Comparison of ENCODE assay signal across 10 cellular contexts in genomic region chr21:46096596-46096981, GRCh38. TPM values are rescaled to one million over a fixed set of nuclear protein-coding genes. Genes with fewer than 3 reads are reported as not detected.
DNase-seq lines count a peak whose midpoint lies in the region; ATAC-seq and TF ChIP-seq lines count a peak whose summit lies in the region.
"Had no signal": no experiment of that assay in that cellular context is flagged by ENCODE, and none has a peak within 500 bp of the region (broad histone marks: within the 10 kb centered on the region; RNA-seq: fewer than 3 reads in every experiment).

No MANE protein-coding gene starts in this region.

- ATAC-seq in T-helper 17 cell, result no peak
- no peak for ATAC-seq in gastroesophageal sphincter
- ATAC-seq in HG02973 (IDR thresholded peaks at IDR 0.05; ENCODE audit: unreplicated experiment), result no peak

- H3K9me3 ChIP-seq in T-helper 17 cell (ENCODE audit: control insufficient read depth, low read length, poor library complexity, severe bottlenecking) (no peaks in the 10 kb centered on the region), gastroesophageal sphincter (no peaks in the 10 kb centered on the region), skeletal muscle tissue (ENCODE audit: control insufficient read depth in 3 of 3, low read length in 3 of 3) (no peaks in the 10 kb centered on the region)

- DNase-seq in GM10248 (ENCODE audit: extremely low spot score), result peak; percentile 9
- peak in 1 of 3 donors; percentile 6 for DNase-seq in T-helper 17 cell
- DNase-seq in cerebellum (ENCODE audit: low spot score), result no peak
- DNase-seq in AG20443 (ENCODE audit: low spot score), result no peak
- DNase-seq: activated gamma-delta T cell treated with Interleukin-2 at 50 U/mL for 16 hours, kidney glomerular epithelial cell, NCI-H526 had no signal

- H3K27me3 ChIP-seq in gastroesophageal sphincter (peaks cover 5% of the 10 kb centered on the region), skeletal muscle tissue (ENCODE audit: control insufficient read depth in 3 of 3, insufficient read depth in 3 of 3, low read length in 3 of 3) (peaks cover 11 to 23% (median 20%) of the 10 kb centered on the region in 3 donors)

- H3K4me3 ChIP-seq in gastroesophageal sphincter (no peak overlapping the region), skeletal muscle tissue (ENCODE audit: low read length in 3 of 3) (peak overlapping the region in 1 of 3 donors; percentile 38)

- peaks cover 21% of the 10 kb centered on the region for H3K27me3 Mint-ChIP-seq in T-helper 17 cell

- no peak for TF ChIP-seq EP300 in gastroesophageal sphincter (IDR thresholded peaks at IDR 0.05)

- peak overlapping the region; percentile 68 for H3K27ac Mint-ChIP-seq in T-helper 17 cell

- no peaks in the 10 kb centered on the region for H3K36me3 ChIP-seq in gastroesophageal sphincter
- no peaks in the 10 kb centered on the region for H3K36me3 ChIP-seq in skeletal muscle tissue (ENCODE audit: control insufficient read depth in 3 of 3, insufficient read depth in 3 of 3, low read length in 3 of 3)

- peaks cover 3% of the 10 kb centered on the region for H3K36me3 Mint-ChIP-seq in T-helper 17 cell (ENCODE audit: low read depth)

- WGBS in gastroesophageal sphincter (ENCODE audit: low coverage in 1 of 2), 2 donors, result 100% methylated on average over 1 of the region's 8 CpGs; no CpG with 5 or more reads in 1 of the 2 donors

- H3K4me3 Mint-ChIP-seq in T-helper 17 cell, result peak overlapping the region; percentile 85

- POLR2A ChIA-PET in GM10248 (lab: Yijun Ruan, JAX), result no interaction called here

- H3K9ac ChIP-seq in skeletal muscle tissue (ENCODE audit: low read depth in 1 of 3, low read length in 3 of 3), result peak overlapping the region in 1 of 3 donors; percentile 75

- H3K27ac ChIP-seq in gastroesophageal sphincter (peak overlapping the region; percentile 98 to 100 (median 98)), skeletal muscle tissue (ENCODE audit: low read depth, low read length) (peak overlapping the region; percentile 56)

- H3K4me1 ChIP-seq in gastroesophageal sphincter (peaks cover 6 to 88% (median 27%) of the 10 kb centered on the region in 3 donors), skeletal muscle tissue (ENCODE audit: control insufficient read depth in 3 of 3, insufficient read depth in 3 of 3, low read length in 3 of 3) (peaks cover 14 to 20% (median 16%) of the 10 kb centered on the region in 3 donors)

- no peak for TF ChIP-seq POLR2A in gastroesophageal sphincter (IDR thresholded peaks at IDR 0.05)

- H3K4me1 Mint-ChIP-seq in T-helper 17 cell, result peaks cover 10% of the 10 kb centered on the region

- no peak for TF ChIP-seq CTCF in GM10248 (IDR thresholded peaks at IDR 0.05; ENCODE audit: control extremely low read depth, extremely low read depth, low read depth, missing control alignments)
- TF ChIP-seq CTCF in gastroesophageal sphincter (IDR thresholded peaks at IDR 0.05), result no peak

- CTCF ChIA-PET in GM10248 (lab: Yijun Ruan, JAX), result no interaction called here

RNA-seq across cellular contexts. Expression of gene COL6A2, which starts 1.3 kb away (rescaled TPM):
- 10 to 100 TPM; 15.1 to 19.8 TPM for total RNA-seq in T-helper 17 cell
- total RNA-seq in gastroesophageal sphincter, result 1,000 to 10,000 TPM in 3 of 4 donors, 100 to 1,000 TPM in 1; 720 to 1,286 (median 1,215) TPM
- total RNA-seq in skeletal muscle tissue, result 459 TPM
- total RNA-seq in cerebellum, result 60.3 TPM

RNA-seq across cellular contexts. Expression of gene FTCD, which starts 58.8 kb away (rescaled TPM):
- total RNA-seq in T-helper 17 cell (1 to 10 TPM in 1 of 2 donors, not detected in 1; 1.1 TPM), gastroesophageal sphincter (1 to 10 TPM in 1 of 4 donors, under 1 TPM in 1, not detected in 2; 0.31 to 1.5 TPM), skeletal muscle tissue (0.52 TPM), cerebellum (0.73 TPM)
